Comparison of ENCODE assay signal across 21 cellular contexts in the genomic region with DNA sequence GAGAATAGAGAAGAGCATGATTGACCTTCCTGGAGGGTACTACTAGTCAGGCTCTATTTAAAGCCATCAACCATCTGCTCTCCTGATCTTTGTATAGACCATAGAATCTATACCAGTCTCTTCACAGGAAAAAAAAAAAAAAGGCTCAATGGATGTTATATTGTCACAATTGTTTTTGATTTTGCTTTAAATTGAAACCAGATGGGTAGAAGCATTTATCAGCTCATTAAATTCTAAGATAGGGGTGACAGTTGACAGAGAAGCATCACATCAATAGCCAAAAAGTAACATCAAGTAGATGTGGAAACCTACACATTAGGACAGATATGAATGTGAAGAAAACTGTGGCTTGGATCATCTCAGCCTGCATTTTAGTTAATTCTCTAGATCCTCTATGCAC.
DNase-seq lines count a peak whose midpoint lies in the region; ATAC-seq, FAIRE-seq and TF ChIP-seq lines count a peak whose summit lies in the region.
"Had no signal": no experiment of that assay in that cellular context is flagged by ENCODE, and none has a peak within 500 bp of the region (broad histone marks: within the 10 kb centered on the region; RNA-seq: fewer than 3 reads in every experiment).

No MANE protein-coding gene starts in this region.

- H3K79me2 ChIP-seq in neural cell (replicated peaks; ENCODE audit: insufficient read depth, low read length), result no peaks in the 10 kb centered on the region

- H3K27ac ChIP-seq in neural cell (ENCODE audit: low read length), result peak overlapping the region; percentile 37
- H3K27ac ChIP-seq: 22Rv1, BLaER1, C4-2B, GM23248 had no signal

- no peak for TF ChIP-seq RAD21 in neural cell (conservative IDR thresholded peaks at IDR 0.05)

- no peaks in the 10 kb centered on the region for H3K27me3 ChIP-seq in neural cell (ENCODE audit: insufficient read depth, low read depth, low read length)
- H3K27me3 ChIP-seq: BLaER1 had no signal

- no peaks in the 10 kb centered on the region for H3F3A ChIP-seq in neural cell (ENCODE audit: insufficient read depth, low read length, poor library complexity, severe bottlenecking)

- FAIRE-seq in urothelium cell line (lab: Jason Lieb, UNC), result no peak
- FAIRE-seq: GM12892, H1 had no signal

- H3K9me2 ChIP-seq in neural cell (ENCODE audit: insufficient read depth, low read length), result no peaks in the 10 kb centered on the region

- peak; percentile 8 for DNase-seq in NCI-H82 (lab: John Stamatoyannopoulos, UW)
- no peak for DNase-seq in NCI-H82 treated with DMSO at 0.1 percent for 48 hours (lab: John Stamatoyannopoulos, UW; ENCODE audit: unreplicated experiment)
- peak; percentile 5 for DNase-seq in NCI-H69 (lab: John Stamatoyannopoulos, UW)
- DNase-seq in NOMO-1 treated with dmso at 0.1 percent for 144 hours (lab: John Stamatoyannopoulos, UW; ENCODE audit: unreplicated experiment), result no peak
- DNase-seq in urothelium cell line (ENCODE audit: low spot score), result no peak
- DNase-seq in stimulated activated CD4-positive, alpha-beta T cell treated with anti-CD3 and anti-CD28 coated beads, Interleukin-1b, Interleukin-23, amount 100 ng/mL, for 48 hours, result no peak
- DNase-seq: Caco-2; CD4-positive, CD25-positive, alpha-beta regulatory T cell; CD8-positive, alpha-beta T cell; DMS153; DND-41; GM23248; H7; HCEC 1CT had no signal

- no peak for TF ChIP-seq EP300 in neural cell (conservative IDR thresholded peaks at IDR 0.05; ENCODE audit: poor library complexity, severe bottlenecking)

- H4K20me1 ChIP-seq in neural cell (ENCODE audit: insufficient read depth), result no peaks in the 10 kb centered on the region
- H4K20me1 ChIP-seq: BLaER1 had no signal

- no peak for ATAC-seq in SK-N-SH treated with all-trans-retinoic acid at 6 μM for 48 hours
- ATAC-seq: CD8-positive, alpha-beta T cell had no signal

- TF ChIP-seq CTCF in neural cell (IDR thresholded peaks at IDR 0.05; ENCODE audit: poor library complexity, severe bottlenecking), result no peak

- no peak overlapping the region for H3K4me2 ChIP-seq in neural cell (ENCODE audit: low read length)
- H3K4me2 ChIP-seq: BLaER1 had no signal

- no peaks in the 10 kb centered on the region for H3K9me3 ChIP-seq in neural cell (ENCODE audit: low read length)

- H2AFZ ChIP-seq in neural cell (ENCODE audit: low read depth, low read length), result no peak overlapping the region
- H2AFZ ChIP-seq: GM23248 had no signal

- no peak overlapping the region for H3K4me3 ChIP-seq in neural cell (ENCODE audit: low read length)
- H3K4me3 ChIP-seq: BLaER1, GM23248 had no signal

- no peaks in the 10 kb centered on the region for H3K36me3 ChIP-seq in neural cell (ENCODE audit: insufficient read depth, low read length)
- H3K36me3 ChIP-seq: BLaER1 had no signal

- no peak overlapping the region for H3K9ac ChIP-seq in neural cell (ENCODE audit: low read length)
- H3K9ac ChIP-seq: BLaER1, GM23248 had no signal

TF ChIP-seq in SK-N-SH treated with all-trans-retinoic acid at 6 μM for 48 hours, 23 proteins besides CTCF, POLR2A, EP300 and RAD21:
- TF ChIP-seq TCF4 (CRISPR knock-in tag; IDR thresholded peaks at IDR 0.05; ENCODE audit: borderline replicate concordance), result peak; percentile 45; the same call in 1 of the 2 replicates
- TF ChIP-seq, protein P1, sequence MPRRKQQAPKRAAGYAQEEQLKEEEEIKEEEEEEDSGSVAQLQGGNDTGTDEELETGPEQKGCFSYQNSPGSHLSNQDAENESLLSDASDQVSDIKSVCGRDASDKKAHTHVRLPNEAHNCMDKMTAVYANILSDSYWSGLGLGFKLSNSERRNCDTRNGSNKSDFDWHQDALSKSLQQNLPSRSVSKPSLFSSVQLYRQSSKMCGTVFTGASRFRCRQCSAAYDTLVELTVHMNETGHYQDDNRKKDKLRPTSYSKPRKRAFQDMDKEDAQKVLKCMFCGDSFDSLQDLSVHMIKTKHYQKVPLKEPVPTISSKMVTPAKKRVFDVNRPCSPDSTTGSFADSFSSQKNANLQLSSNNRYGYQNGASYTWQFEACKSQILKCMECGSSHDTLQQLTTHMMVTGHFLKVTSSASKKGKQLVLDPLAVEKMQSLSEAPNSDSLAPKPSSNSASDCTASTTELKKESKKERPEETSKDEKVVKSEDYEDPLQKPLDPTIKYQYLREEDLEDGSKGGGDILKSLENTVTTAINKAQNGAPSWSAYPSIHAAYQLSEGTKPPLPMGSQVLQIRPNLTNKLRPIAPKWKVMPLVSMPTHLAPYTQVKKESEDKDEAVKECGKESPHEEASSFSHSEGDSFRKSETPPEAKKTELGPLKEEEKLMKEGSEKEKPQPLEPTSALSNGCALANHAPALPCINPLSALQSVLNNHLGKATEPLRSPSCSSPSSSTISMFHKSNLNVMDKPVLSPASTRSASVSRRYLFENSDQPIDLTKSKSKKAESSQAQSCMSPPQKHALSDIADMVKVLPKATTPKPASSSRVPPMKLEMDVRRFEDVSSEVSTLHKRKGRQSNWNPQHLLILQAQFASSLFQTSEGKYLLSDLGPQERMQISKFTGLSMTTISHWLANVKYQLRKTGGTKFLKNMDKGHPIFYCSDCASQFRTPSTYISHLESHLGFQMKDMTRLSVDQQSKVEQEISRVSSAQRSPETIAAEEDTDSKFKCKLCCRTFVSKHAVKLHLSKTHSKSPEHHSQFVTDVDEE (CRISPR knock-in tag; IDR thresholded peaks at IDR 0.05), result 0 out of 2 replicates have a peak, but pooled peaks have one; percentile 46
- no peak for TF ChIP-seq OSR1 (CRISPR knock-in tag; IDR thresholded peaks at IDR 0.05)

TF ChIP-seq in neural cell, 6 proteins besides CTCF, POLR2A, EP300 and RAD21:
- TF ChIP-seq MXI1 (conservative IDR thresholded peaks at IDR 0.05; ENCODE audit: poor library complexity, severe bottlenecking) (no peak), EZH2 (IDR thresholded peaks at IDR 0.05; ENCODE audit: borderline replicate concordance, insufficient read depth, low read length, poor library complexity, severe bottlenecking) (no peak), POLR2AphosphoS5 (IDR thresholded peaks at IDR 0.05) (no peak), TAF1 (IDR thresholded peaks at IDR 0.05; ENCODE audit: low read depth) (no peak), SMC3 (conservative IDR thresholded peaks at IDR 0.05; ENCODE audit: poor library complexity) (no peak)
- TF ChIP-seq, protein P2, sequence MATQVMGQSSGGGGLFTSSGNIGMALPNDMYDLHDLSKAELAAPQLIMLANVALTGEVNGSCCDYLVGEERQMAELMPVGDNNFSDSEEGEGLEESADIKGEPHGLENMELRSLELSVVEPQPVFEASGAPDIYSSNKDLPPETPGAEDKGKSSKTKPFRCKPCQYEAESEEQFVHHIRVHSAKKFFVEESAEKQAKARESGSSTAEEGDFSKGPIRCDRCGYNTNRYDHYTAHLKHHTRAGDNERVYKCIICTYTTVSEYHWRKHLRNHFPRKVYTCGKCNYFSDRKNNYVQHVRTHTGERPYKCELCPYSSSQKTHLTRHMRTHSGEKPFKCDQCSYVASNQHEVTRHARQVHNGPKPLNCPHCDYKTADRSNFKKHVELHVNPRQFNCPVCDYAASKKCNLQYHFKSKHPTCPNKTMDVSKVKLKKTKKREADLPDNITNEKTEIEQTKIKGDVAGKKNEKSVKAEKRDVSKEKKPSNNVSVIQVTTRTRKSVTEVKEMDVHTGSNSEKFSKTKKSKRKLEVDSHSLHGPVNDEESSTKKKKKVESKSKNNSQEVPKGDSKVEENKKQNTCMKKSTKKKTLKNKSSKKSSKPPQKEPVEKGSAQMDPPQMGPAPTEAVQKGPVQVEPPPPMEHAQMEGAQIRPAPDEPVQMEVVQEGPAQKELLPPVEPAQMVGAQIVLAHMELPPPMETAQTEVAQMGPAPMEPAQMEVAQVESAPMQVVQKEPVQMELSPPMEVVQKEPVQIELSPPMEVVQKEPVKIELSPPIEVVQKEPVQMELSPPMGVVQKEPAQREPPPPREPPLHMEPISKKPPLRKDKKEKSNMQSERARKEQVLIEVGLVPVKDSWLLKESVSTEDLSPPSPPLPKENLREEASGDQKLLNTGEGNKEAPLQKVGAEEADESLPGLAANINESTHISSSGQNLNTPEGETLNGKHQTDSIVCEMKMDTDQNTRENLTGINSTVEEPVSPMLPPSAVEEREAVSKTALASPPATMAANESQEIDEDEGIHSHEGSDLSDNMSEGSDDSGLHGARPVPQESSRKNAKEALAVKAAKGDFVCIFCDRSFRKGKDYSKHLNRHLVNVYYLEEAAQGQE (IDR thresholded peaks at IDR 0.05; ENCODE audit: borderline replicate concordance), result no peak

Comparison
In these comparisons a context has a peak if more than half of its experiments do, and no peak if none do; other contexts are left out.
1. DNase-seq: peak in NCI-H82 (single experiment) and NCI-H69 (single experiment); none in NCI-H82 treated with DMSO at 0.1 percent for 48 hours (single experiment), NOMO-1 treated with dmso at 0.1 percent for 144 hours (single experiment), urothelium cell line (single experiment) and stimulated activated CD4-positive, alpha-beta T cell treated with anti-CD3 and anti-CD28 coated beads, Interleukin-1b, Interleukin-23, amount 100 ng/mL, for 48 hours (single experiment).